ENCODE assay signal across 8 cellular contexts in genomic region chr14:75141967-75142366, GRCh38. TPM values are rescaled to one million over a fixed set of nuclear protein-coding genes. Genes with fewer than 3 reads are reported as not detected.
DNase-seq lines count a peak whose midpoint lies in the region; ATAC-seq and TF ChIP-seq lines count a peak whose summit lies in the region.
"Had no signal": no experiment of that assay in that cellular context is flagged by ENCODE, and none has a peak within 500 bp of the region (broad histone marks: within the 10 kb centered on the region; RNA-seq: fewer than 3 reads in every experiment).

No MANE protein-coding gene starts in this region.

- no peaks in the 10 kb centered on the region for H3K9me3 ChIP-seq in HEK293 (ENCODE audit: control insufficient read depth, insufficient read depth, low read depth, low read length)
- H3K9me3 ChIP-seq in adrenal gland (replicated peaks in 1 of 3) = no peaks in the 10 kb centered on the region
- no peaks in the 10 kb centered on the region for H3K9me3 ChIP-seq in lower lobe of right lung

- H3K4me3 ChIP-seq in HEK293 (ENCODE audit: low read depth, low read length) (no peak overlapping the region), adrenal gland (no peak overlapping the region), lower lobe of right lung (no peak overlapping the region)
- H3K4me3 ChIP-seq: skin epidermis had no signal

- ATAC-seq in lower lobe of right lung = peak in 1 of 2 donors; percentile 18
- no peak for ATAC-seq in GM18502 (IDR thresholded peaks at IDR 0.05; ENCODE audit: poor library complexity, unreplicated experiment)
- ATAC-seq in GM18498 (IDR thresholded peaks at IDR 0.05; ENCODE audit: unreplicated experiment) = no peak

- H3K27ac ChIP-seq in HEK293 (ENCODE audit: extremely low read depth, low read depth, low read length) = no peak overlapping the region
- peak overlapping the region in 3 of 5 donors; percentile 2 to 57 (median 27) for H3K27ac ChIP-seq in adrenal gland
- no peak overlapping the region for H3K27ac ChIP-seq in lower lobe of right lung

- H3K27me3 ChIP-seq in adrenal gland (no peaks in the 10 kb centered on the region), lower lobe of right lung (ENCODE audit: low read depth) (no peaks in the 10 kb centered on the region)

- no peak for TF ChIP-seq CTCF in HEK293 (tag by site-specific recombination; IDR thresholded peaks at IDR 0.05)
- peak in 5 of 6 experiments; percentile 18 to 40 (median 36) for TF ChIP-seq CTCF in adrenal gland (IDR thresholded peaks at IDR 0.05)
- peak; percentile 43 for TF ChIP-seq CTCF in lower lobe of right lung (IDR thresholded peaks at IDR 0.05)

- CTCF ChIA-PET in HEK293 (lab: Yijun Ruan, JAX) = interaction anchor here (1.2 to 3.8 kb wide), 4 partner anchors 10 to 163 kb away, joined by 3 to 20 read pairs (median 8); no protein-coding TSS in a partner anchor

- H3K36me3 ChIP-seq in HEK293 (ENCODE audit: control insufficient read depth in 2 of 2, insufficient read depth in 1 of 2, low read length in 2 of 2) = peaks cover 4 to 19% of the 10 kb centered on the region in 2 experiments
- no peaks in the 10 kb centered on the region for H3K36me3 ChIP-seq in adrenal gland (replicated peaks in 1 of 2)
- H3K36me3 ChIP-seq in lower lobe of right lung = peaks cover 22% of the 10 kb centered on the region

- DNase-seq in D341Med (ENCODE audit: low spot score) (peak; percentile 45), adrenal gland (peak in 1 of 7 donors; percentile 36), lower lobe of right lung (no peak)
- no peak for DNase-seq in activated CD4-positive, CD25-positive, alpha-beta regulatory T cell (lab: John Stamatoyannopoulos, UW)

- no peak for TF ChIP-seq POLR2A in adrenal gland (IDR thresholded peaks at IDR 0.05)

- POLR2A ChIA-PET in HEK293 (lab: Yijun Ruan, JAX) = interaction anchor here (1.1 kb wide), 1 partner anchor 15 kb away, joined by 3 read pairs; the partner anchor contains the start of gene NEK9

- intact Hi-C loops in adrenal gland (cut with DNase I) = loop anchor here in 1 of 2 donors (10.0 kb wide), 1 partner anchor 133 kb away; the partner anchor contains the start of gene FOS
- intact Hi-C loops in lower lobe of right lung (cut with DNase I) = no loop called here

- H3K4me1 ChIP-seq in HEK293 (ENCODE audit: control insufficient read depth, insufficient read depth, low read length) (0 out of 2 replicates have a peak, but pooled peaks cover 3% of the 10 kb centered on the region), adrenal gland (replicated peaks in 1 of 2) (peaks cover 23 to 67% of the 10 kb centered on the region in 2 donors), lower lobe of right lung (peaks cover 88% of the 10 kb centered on the region)

TF ChIP-seq in HEK293, 187 proteins besides CTCF, POLR2A, EP300 and RAD21:
- no peak for TF ChIP-seq ZNF239 (tag by site-specific recombination; IDR thresholded peaks at IDR 0.05)
- TF ChIP-seq ZNF707 (tag by site-specific recombination; IDR thresholded peaks at IDR 0.05) = no peak
- no peak for TF ChIP-seq ZNF747 (tag by site-specific recombination; IDR thresholded peaks at IDR 0.05)
- TF ChIP-seq ZBTB6 (tag by site-specific recombination; IDR thresholded peaks at IDR 0.05) = no peak
- peak; percentile 49; the same call in 1 of the 2 replicates for TF ChIP-seq ZSCAN30 (tag by site-specific recombination; IDR thresholded peaks at IDR 0.05)
- no peak for TF ChIP-seq ZNF302 (tag by site-specific recombination; IDR thresholded peaks at IDR 0.05; ENCODE audit: low read depth)
- peak; percentile 42 for TF ChIP-seq ZNF654 (tag by site-specific recombination; IDR thresholded peaks at IDR 0.05; ENCODE audit: low read depth)

RNA-seq across cellular contexts. Expression of gene NEK9, which starts 15.1 kb away (rescaled TPM):
- total RNA-seq in adrenal gland (100 to 1,000 TPM in 4 of 8 donors, 10 to 100 TPM in 4; 66.9 to 165 (median 92.9) TPM), lower lobe of right lung (97.7 TPM)
- polyA plus RNA-seq in adrenal gland = 10 to 100 TPM; 51.7 to 73.6 (median 62.6) TPM

RNA-seq across cellular contexts. Expression of gene TMED10, which starts 34.4 kb away (rescaled TPM):
- total RNA-seq in adrenal gland = 100 to 1,000 TPM; 156 to 509 (median 319) TPM
- polyA plus RNA-seq in adrenal gland = 100 to 1,000 TPM in 1 of 3 donors, 10 to 100 TPM in 2; 33.7 to 532 (median 65.3) TPM
- 286 TPM for total RNA-seq in lower lobe of right lung

Comparison
In these comparisons a context has a peak if more than half of its experiments do, and no peak if none do; other contexts are left out.
1. H3K27ac ChIP-seq: peak in adrenal gland (3 of 5); none in HEK293 (single experiment) and lower lobe of right lung (single experiment).